In the genomic region with DNA sequence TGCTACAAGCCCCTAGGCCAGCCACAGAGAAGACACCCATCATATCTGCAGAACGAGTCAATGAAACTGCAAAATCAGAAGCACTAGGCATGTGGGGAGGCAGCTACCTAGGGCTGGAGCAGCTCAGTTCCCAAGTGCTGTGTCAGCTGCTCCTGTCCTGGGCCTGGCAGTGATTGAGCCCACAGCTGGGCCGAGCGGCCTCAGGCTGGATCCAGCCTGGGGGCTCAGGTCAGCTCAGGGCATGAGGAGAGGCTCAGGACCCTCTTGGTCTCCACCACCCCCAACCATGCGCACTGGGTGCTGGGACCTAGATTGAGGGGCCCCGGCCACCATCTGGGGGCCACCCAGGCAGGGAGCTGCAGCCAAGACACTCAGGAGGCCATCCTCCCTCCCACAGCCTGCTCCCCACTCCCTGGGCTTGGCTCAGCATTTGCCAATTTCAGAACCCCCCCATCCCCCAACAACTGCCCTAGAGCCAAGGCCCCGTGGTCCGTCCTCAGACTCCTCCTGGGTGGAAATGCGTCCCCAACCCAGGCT, we compare ENCODE assay signal across 1 cellular context.
TF ChIP-seq lines count a peak whose summit lies in the region.

No MANE protein-coding gene starts in this region.

TF ChIP-seq in H1, 55 proteins besides CTCF, POLR2A, EP300 and RAD21:
- no peak for TF ChIP-seq KDM1A (IDR thresholded peaks at IDR 0.05; ENCODE audit: borderline replicate concordance, low read length)
- TF ChIP-seq CEBPB (IDR thresholded peaks at IDR 0.05; ENCODE audit: low read depth, low read length): no peak
- TF ChIP-seq SP4 (IDR thresholded peaks at IDR 0.05; ENCODE audit: low read length): no peak
- no peak for TF ChIP-seq SIX5 (IDR thresholded peaks at IDR 0.05; ENCODE audit: low read depth, low read length)
- TF ChIP-seq SAP30 (IDR thresholded peaks at IDR 0.05; ENCODE audit: insufficient read depth, insufficient replicate concordance, low read length): no peak
- TF ChIP-seq JUN (IDR thresholded peaks at IDR 0.05; ENCODE audit: low read depth, low read length): no peak
- no peak for TF ChIP-seq BRCA1 (IDR thresholded peaks at IDR 0.05; ENCODE audit: low read depth, low read length)
- TF ChIP-seq HDAC6 (IDR thresholded peaks at IDR 0.05; ENCODE audit: low read depth, low read length): no peak
- no peak for TF ChIP-seq SRF (IDR thresholded peaks at IDR 0.05; ENCODE audit: low read depth, low read length)
- TF ChIP-seq, protein P1, sequence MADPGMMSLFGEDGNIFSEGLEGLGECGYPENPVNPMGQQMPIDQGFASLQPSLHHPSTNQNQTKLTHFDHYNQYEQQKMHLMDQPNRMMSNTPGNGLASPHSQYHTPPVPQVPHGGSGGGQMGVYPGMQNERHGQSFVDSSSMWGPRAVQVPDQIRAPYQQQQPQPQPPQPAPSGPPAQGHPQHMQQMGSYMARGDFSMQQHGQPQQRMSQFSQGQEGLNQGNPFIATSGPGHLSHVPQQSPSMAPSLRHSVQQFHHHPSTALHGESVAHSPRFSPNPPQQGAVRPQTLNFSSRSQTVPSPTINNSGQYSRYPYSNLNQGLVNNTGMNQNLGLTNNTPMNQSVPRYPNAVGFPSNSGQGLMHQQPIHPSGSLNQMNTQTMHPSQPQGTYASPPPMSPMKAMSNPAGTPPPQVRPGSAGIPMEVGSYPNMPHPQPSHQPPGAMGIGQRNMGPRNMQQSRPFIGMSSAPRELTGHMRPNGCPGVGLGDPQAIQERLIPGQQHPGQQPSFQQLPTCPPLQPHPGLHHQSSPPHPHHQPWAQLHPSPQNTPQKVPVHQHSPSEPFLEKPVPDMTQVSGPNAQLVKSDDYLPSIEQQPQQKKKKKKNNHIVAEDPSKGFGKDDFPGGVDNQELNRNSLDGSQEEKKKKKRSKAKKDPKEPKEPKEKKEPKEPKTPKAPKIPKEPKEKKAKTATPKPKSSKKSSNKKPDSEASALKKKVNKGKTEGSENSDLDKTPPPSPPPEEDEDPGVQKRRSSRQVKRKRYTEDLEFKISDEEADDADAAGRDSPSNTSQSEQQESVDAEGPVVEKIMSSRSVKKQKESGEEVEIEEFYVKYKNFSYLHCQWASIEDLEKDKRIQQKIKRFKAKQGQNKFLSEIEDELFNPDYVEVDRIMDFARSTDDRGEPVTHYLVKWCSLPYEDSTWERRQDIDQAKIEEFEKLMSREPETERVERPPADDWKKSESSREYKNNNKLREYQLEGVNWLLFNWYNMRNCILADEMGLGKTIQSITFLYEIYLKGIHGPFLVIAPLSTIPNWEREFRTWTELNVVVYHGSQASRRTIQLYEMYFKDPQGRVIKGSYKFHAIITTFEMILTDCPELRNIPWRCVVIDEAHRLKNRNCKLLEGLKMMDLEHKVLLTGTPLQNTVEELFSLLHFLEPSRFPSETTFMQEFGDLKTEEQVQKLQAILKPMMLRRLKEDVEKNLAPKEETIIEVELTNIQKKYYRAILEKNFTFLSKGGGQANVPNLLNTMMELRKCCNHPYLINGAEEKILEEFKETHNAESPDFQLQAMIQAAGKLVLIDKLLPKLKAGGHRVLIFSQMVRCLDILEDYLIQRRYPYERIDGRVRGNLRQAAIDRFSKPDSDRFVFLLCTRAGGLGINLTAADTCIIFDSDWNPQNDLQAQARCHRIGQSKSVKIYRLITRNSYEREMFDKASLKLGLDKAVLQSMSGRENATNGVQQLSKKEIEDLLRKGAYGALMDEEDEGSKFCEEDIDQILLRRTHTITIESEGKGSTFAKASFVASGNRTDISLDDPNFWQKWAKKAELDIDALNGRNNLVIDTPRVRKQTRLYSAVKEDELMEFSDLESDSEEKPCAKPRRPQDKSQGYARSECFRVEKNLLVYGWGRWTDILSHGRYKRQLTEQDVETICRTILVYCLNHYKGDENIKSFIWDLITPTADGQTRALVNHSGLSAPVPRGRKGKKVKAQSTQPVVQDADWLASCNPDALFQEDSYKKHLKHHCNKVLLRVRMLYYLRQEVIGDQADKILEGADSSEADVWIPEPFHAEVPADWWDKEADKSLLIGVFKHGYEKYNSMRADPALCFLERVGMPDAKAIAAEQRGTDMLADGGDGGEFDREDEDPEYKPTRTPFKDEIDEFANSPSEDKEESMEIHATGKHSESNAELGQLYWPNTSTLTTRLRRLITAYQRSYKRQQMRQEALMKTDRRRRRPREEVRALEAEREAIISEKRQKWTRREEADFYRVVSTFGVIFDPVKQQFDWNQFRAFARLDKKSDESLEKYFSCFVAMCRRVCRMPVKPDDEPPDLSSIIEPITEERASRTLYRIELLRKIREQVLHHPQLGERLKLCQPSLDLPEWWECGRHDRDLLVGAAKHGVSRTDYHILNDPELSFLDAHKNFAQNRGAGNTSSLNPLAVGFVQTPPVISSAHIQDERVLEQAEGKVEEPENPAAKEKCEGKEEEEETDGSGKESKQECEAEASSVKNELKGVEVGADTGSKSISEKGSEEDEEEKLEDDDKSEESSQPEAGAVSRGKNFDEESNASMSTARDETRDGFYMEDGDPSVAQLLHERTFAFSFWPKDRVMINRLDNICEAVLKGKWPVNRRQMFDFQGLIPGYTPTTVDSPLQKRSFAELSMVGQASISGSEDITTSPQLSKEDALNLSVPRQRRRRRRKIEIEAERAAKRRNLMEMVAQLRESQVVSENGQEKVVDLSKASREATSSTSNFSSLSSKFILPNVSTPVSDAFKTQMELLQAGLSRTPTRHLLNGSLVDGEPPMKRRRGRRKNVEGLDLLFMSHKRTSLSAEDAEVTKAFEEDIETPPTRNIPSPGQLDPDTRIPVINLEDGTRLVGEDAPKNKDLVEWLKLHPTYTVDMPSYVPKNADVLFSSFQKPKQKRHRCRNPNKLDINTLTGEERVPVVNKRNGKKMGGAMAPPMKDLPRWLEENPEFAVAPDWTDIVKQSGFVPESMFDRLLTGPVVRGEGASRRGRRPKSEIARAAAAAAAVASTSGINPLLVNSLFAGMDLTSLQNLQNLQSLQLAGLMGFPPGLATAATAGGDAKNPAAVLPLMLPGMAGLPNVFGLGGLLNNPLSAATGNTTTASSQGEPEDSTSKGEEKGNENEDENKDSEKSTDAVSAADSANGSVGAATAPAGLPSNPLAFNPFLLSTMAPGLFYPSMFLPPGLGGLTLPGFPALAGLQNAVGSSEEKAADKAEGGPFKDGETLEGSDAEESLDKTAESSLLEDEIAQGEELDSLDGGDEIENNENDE (IDR thresholded peaks at IDR 0.05; ENCODE audit: insufficient replicate concordance, low read length): no peak
- TF ChIP-seq YY1 (IDR thresholded peaks at IDR 0.05; ENCODE audit: low read depth, low read length): no peak
- no peak for TF ChIP-seq FOSL1 (IDR thresholded peaks at IDR 0.05; ENCODE audit: insufficient read depth, low read depth, low read length)
- TF ChIP-seq EGR1 (IDR thresholded peaks at IDR 0.05; ENCODE audit: borderline replicate concordance, low read depth, low read length): no peak
- TF ChIP-seq TEAD4 (IDR thresholded peaks at IDR 0.05; ENCODE audit: low read depth, low read length): no peak
- no peak for TF ChIP-seq HDAC2 (IDR thresholded peaks at IDR 0.05; ENCODE audit: borderline replicate concordance in 1 of 2, low read depth in 2 of 2, low read length in 2 of 2)
